In genomic region chr14:53953002-53953827, GRCh38 we compare ENCODE assay signal across 1 cellular context.
TF ChIP-seq lines count a peak whose summit lies in the region.

No MANE protein-coding gene starts in this region.

TF ChIP-seq in HepG2, 621 proteins besides CTCF, POLR2A, EP300 and RAD21 (continued from another document and continues in another):
- TF ChIP-seq PAXIP1 (CRISPR knock-in tag; conservative IDR thresholded peaks at IDR 0.05) (0 out of 2 replicates have a peak, but pooled peaks have one; percentile 4), ZNF737 (CRISPR knock-in tag; IDR thresholded peaks at IDR 0.05; ENCODE audit: borderline replicate concordance) (no peak), TMF1 (CRISPR knock-in tag; IDR thresholded peaks at IDR 0.05; ENCODE audit: low read depth) (peak; percentile 57; the same call in 1 of the 2 replicates), SOX5 (CRISPR knock-in tag; IDR thresholded peaks at IDR 0.05; ENCODE audit: borderline replicate concordance) (peak; percentile 57; the same call in 1 of the 2 replicates), ZFP91 (CRISPR knock-in tag; IDR thresholded peaks at IDR 0.05; ENCODE audit: borderline replicate concordance) (0 out of 2 replicates have a peak, but pooled peaks have one; percentile 12), ZSCAN22 (CRISPR knock-in tag; IDR thresholded peaks at IDR 0.05) (no peak), RXRA (CRISPR knock-in tag; IDR thresholded peaks at IDR 0.05) (peak; percentile 16; the same call in 1 of the 2 replicates), ZBTB39 (CRISPR knock-in tag; IDR thresholded peaks at IDR 0.05) (no peak), ZNF205 (CRISPR knock-in tag; IDR thresholded peaks at IDR 0.05) (0 out of 2 replicates have a peak, but pooled peaks have one; percentile 45), IKZF5 (CRISPR knock-in tag; IDR thresholded peaks at IDR 0.05) (peak; percentile 38; the same call in 1 of the 2 replicates), MAX (IDR thresholded peaks at IDR 0.05) (peak; percentile 59), SAFB2 (CRISPR knock-in tag; IDR thresholded peaks at IDR 0.05; ENCODE audit: borderline replicate concordance, low read depth) (no peak), AKAP8 (CRISPR knock-in tag; IDR thresholded peaks at IDR 0.05) (peak; percentile 70), ZNF441 (CRISPR knock-in tag; IDR thresholded peaks at IDR 0.05; ENCODE audit: borderline replicate concordance) (0 out of 2 replicates have a peak, but pooled peaks have one; percentile 56), ZBTB43 (CRISPR knock-in tag; conservative IDR thresholded peaks at IDR 0.05) (no peak), ATF2 (CRISPR knock-in tag; IDR thresholded peaks at IDR 0.05) (no peak), NFE2 (CRISPR knock-in tag; IDR thresholded peaks at IDR 0.05) (no peak), BHLHE40 (IDR thresholded peaks at IDR 0.05; ENCODE audit: low read length) (peak; percentile 91), RBM22 (optimal IDR thresholded peaks at IDR 0.05; ENCODE audit: low read length) (peak; percentile 64), NFKB2 (CRISPR knock-in tag; IDR thresholded peaks at IDR 0.05; ENCODE audit: borderline replicate concordance) (0 out of 2 replicates have a peak, but pooled peaks have one; percentile 2), ASH2L (IDR thresholded peaks at IDR 0.05; ENCODE audit: insufficient read length, low read depth, low read length) (peak; percentile 63), GABPB1 (CRISPR knock-in tag; IDR thresholded peaks at IDR 0.05) (peak; percentile 19; the same call in 1 of the 2 replicates), AFF4 (CRISPR knock-in tag; IDR thresholded peaks at IDR 0.05) (peak; percentile 93), NFE2L2 (IDR thresholded peaks at IDR 0.05; ENCODE audit: low read length) (no peak), HNRNPLL (IDR thresholded peaks at IDR 0.05; ENCODE audit: low read depth, low read length, poor library complexity, severe bottlenecking) (peak; percentile 88), HMGXB4 (CRISPR knock-in tag; IDR thresholded peaks at IDR 0.05; ENCODE audit: borderline replicate concordance in 1 of 2, low read depth in 1 of 2) (peak in 1 of 2 experiments; percentile 62; a peak in 1 of 4 replicates), TFDP2 (CRISPR knock-in tag; IDR thresholded peaks at IDR 0.05) (0 out of 2 replicates have a peak, but pooled peaks have one; percentile 18), HMGXB3 (CRISPR knock-in tag; IDR thresholded peaks at IDR 0.05; ENCODE audit: borderline replicate concordance) (no peak), ZNF530 (CRISPR knock-in tag; IDR thresholded peaks at IDR 0.05; ENCODE audit: low read depth) (no peak)
